ENCODE assay signal across 1 cellular context in the genomic region with DNA sequence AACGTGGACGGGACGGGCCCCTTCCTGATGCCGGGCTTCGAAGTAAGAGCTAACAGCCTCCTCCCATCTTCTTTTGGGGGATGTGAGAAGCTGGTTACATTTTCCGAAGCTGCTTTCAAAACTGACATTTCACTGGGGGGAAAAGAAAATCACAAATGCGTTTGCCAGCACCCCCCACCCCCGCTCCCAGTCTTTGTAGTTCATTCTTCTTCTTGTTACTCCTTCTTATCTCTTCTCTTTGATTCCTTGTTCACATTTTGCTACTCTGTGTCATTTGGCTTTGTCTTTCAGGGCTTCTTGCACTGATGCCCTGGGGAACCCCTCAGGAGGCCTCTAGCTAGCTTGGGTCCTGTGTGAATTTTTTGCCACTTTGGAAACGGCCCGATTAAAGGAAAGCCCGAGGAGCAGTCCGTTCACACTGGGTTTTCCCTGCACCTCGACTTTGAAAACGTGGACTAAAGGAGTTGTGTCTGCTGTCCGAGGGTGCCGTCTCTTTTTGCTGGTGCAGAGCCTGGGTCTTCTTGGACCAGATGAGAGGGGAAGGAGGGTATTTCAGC.
TF ChIP-seq lines count a peak whose summit lies in the region.

No MANE protein-coding gene starts in this region.

TF ChIP-seq in HepG2, 621 proteins besides CTCF, POLR2A, EP300 and RAD21:
- TF ChIP-seq PHF8 (CRISPR knock-in tag; IDR thresholded peaks at IDR 0.05) (peak; percentile 22; the same call in 1 of the 2 replicates), DMAP1 (CRISPR knock-in tag; IDR thresholded peaks at IDR 0.05) (peak; percentile 51; the same call in 1 of the 2 replicates)
- TF ChIP-seq, protein P1, sequence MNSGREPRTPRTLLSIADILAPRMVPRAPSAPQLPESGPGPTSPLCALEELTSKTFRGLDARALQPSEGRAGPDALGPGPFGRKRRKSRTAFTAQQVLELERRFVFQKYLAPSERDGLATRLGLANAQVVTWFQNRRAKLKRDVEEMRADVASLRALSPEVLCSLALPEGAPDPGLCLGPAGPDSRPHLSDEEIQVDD (CRISPR knock-in tag; IDR thresholded peaks at IDR 0.05; ENCODE audit: borderline replicate concordance): no peak
